ENCODE assay signal across 16 cellular contexts in the genomic region with DNA sequence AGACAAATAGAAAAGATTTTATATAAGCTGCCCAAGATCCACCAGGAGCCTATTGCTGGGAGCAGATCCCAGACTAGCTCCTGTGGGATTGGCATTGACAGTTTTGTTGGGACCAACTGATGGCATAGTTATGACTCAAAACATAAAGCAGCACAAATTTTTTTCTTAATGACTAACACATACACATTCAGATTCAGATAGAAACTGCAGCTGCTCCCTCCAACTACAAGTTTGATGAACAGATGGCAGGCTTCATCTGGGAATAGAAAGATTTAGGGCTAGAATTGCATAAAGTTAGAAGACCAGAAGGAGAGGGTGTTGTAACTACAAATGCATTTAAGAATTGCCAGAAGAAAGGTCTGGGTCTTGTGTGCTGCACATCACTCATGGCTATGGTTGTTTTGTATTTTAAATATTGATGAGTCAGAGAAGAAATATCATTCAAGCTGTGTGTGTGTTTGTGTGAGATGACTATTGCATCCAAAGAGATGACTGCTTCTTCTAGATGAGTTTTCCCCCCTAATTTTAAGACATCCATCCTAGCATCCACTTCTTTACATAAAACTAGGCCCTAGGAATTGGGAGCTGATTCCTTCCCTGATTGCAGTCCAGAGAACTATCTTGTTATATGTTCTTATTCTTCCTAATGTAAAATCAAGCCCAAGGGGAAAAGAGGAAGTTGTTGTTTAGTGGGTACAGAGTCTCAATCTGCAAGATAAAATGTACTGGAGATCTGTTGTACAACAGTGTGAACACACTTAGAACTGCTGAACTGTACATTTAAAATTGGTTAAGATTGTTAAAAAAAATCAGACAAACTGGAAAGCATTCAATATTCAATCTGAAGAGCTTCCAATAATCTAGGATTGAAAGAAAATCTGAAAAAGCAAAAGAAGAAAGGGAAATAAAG.
DNase-seq lines count a peak whose midpoint lies in the region; ATAC-seq, FAIRE-seq and TF ChIP-seq lines count a peak whose summit lies in the region.
"Had no signal": no experiment of that assay in that cellular context is flagged by ENCODE, and none has a peak within 500 bp of the region (broad histone marks: within the 10 kb centered on the region; RNA-seq: fewer than 3 reads in every experiment).

No MANE protein-coding gene starts in this region.

- no peaks in the 10 kb centered on the region for H3K27me3 ChIP-seq in GM12878 (replicated peaks in 1 of 2; ENCODE audit: control insufficient read depth in 2 of 2, insufficient read depth in 2 of 2, low read length in 1 of 2)
- H3K27me3 ChIP-seq: spleen had no signal

- no peak overlapping the region for H3K4me3 Mint-ChIP-seq in activated T-cell treated with anti-CD3 and anti-CD28 coated beads, Interleukin-2, amount 50 U/mL, for 24 hours
- H3K4me3 Mint-ChIP-seq: CD8-positive, alpha-beta memory T cell had no signal

- no peak for DNase-seq in GM12878 (ENCODE audit: low read depth, low spot score)
- no peak for DNase-seq in dedifferentiated amniotic fluid mesenchymal stem cell (ENCODE audit: extremely low spot score)
- no peak for DNase-seq in activated T-cell treated with anti-CD3 and anti-CD28 coated beads, Interleukin-2, amount 50 U/mL, for 24 hours
- no peak for DNase-seq in cortex of kidney (lab: John Stamatoyannopoulos, UW)
- DNase-seq: activated gamma-delta T cell treated with Interleukin-2 at 50 U/mL for 16 hours; caudate nucleus; CD8-positive, alpha-beta memory T cell; GF-D8; MM.1S; NCI-H2227 treated with DMSO at 0.1 percent for 48 hours; RPMI8226; spleen had no signal

- SMC1A ChIA-PET in GM12878 (lab: Charles Lee; ENCODE audit: uncharacterized antibody, unreplicated experiment) = interaction anchor here (0.9 to 1.5 kb wide), 4 partner anchors 11 to 234 kb away, joined by 3 to 4 read pairs (median 3); no protein-coding TSS in a partner anchor

- ATAC-seq in GM19455 (IDR thresholded peaks at IDR 0.05; ENCODE audit: unreplicated experiment) (peak; percentile 61), HG03378 (IDR thresholded peaks at IDR 0.05; ENCODE audit: unreplicated experiment) (peak; percentile 76), GM12878 (peak; percentile 84), GM21619 (IDR thresholded peaks at IDR 0.05; ENCODE audit: unreplicated experiment) (no peak)
- ATAC-seq: HCT116 had no signal

- no peak overlapping the region for H3K9ac ChIP-seq in GM12878 (ENCODE audit: control insufficient read depth, insufficient read depth, low read length)

- CTCF ChIA-PET in GM12878 (lab: Yijun Ruan, JAX) = interaction anchor here (1.2 to 1.9 kb wide), 4 partner anchors 12 to 236 kb away, joined by 3 to 5 read pairs (median 4); no protein-coding TSS in a partner anchor

- no peak for TF ChIP-seq CTCF in GM12878 (IDR thresholded peaks at IDR 0.05 in 2 of 3, conservative IDR thresholded peaks at IDR 0.05 in 1 of 3; ENCODE audit: control insufficient read depth in 2 of 3, extremely low read depth in 1 of 3, insufficient read depth in 1 of 3, low read depth in 3 of 3, low read length in 3 of 3)

- no peaks in the 10 kb centered on the region; the same call in 2 of the 3 replicates for H3K9me3 ChIP-seq in GM12878 (replicated peaks; ENCODE audit: control insufficient read depth, insufficient read depth, low read length)

- H3K27ac ChIP-seq in GM12878 (ENCODE audit: control insufficient read depth, insufficient read depth) = no peak overlapping the region
- H3K27ac ChIP-seq: spleen had no signal

- intact Hi-C loops in GM12878 (cut with micrococcal nuclease; ENCODE audit: unreplicated experiment) = no loop called here

- RAD21 ChIA-PET in GM12878 (lab: Charles Lee; ENCODE audit: unreplicated experiment) = interaction anchor here (0.8 to 1.2 kb wide), 3 partner anchors 9 to 71 kb away, joined by 3 to 6 read pairs (median 4); no protein-coding TSS in a partner anchor

- no peak overlapping the region for H2AFZ ChIP-seq in GM12878 (ENCODE audit: control insufficient read depth, low read depth, low read length)

- POLR2A ChIA-PET in GM12878 (lab: Charles Lee) = interaction anchor here (0.7 kb wide), 1 partner anchor 142 kb away, joined by 3 read pairs; no protein-coding TSS in a partner anchor

- no peaks in the 10 kb centered on the region for H3K9me3 Mint-ChIP-seq in activated T-cell treated with anti-CD3 and anti-CD28 coated beads, Interleukin-2, amount 50 U/mL, for 24 hours

- H3K4me1 Mint-ChIP-seq in activated T-cell treated with anti-CD3 and anti-CD28 coated beads, Interleukin-2, amount 50 U/mL, for 24 hours (ENCODE audit: low read depth) = no peaks in the 10 kb centered on the region
- H3K4me1 Mint-ChIP-seq: CD8-positive, alpha-beta memory T cell had no signal

- FAIRE-seq in GM12878 (lab: Jason Lieb, UNC) = no peak

- no peaks in the 10 kb centered on the region for H3K36me3 Mint-ChIP-seq in activated T-cell treated with anti-CD3 and anti-CD28 coated beads, Interleukin-2, amount 50 U/mL, for 24 hours (ENCODE audit: low read depth)
- H3K36me3 Mint-ChIP-seq: CD8-positive, alpha-beta memory T cell had no signal

- no peaks in the 10 kb centered on the region for H4K20me1 ChIP-seq in GM12878 (ENCODE audit: control insufficient read depth, insufficient read depth)

- no peak overlapping the region for H3K4me3 ChIP-seq in GM12878
- H3K4me3 ChIP-seq: spleen had no signal

- no peak for TF ChIP-seq POLR2A in GM12878 (IDR thresholded peaks at IDR 0.05; ENCODE audit: low read depth, low read length)

- peaks cover 3% of the 10 kb centered on the region; the same call in 1 of the 2 replicates for H3K4me1 ChIP-seq in GM12878 (ENCODE audit: control insufficient read depth, insufficient read depth, low read length)

- no peak overlapping the region for H3K4me2 ChIP-seq in GM12878 (ENCODE audit: control insufficient read depth, insufficient read depth)

- no peak overlapping the region for H3K27ac Mint-ChIP-seq in activated T-cell treated with anti-CD3 and anti-CD28 coated beads, Interleukin-2, amount 50 U/mL, for 24 hours
- H3K27ac Mint-ChIP-seq: CD8-positive, alpha-beta memory T cell had no signal

- no TSS peak for BruUV-seq in GM12878 (replicated peaks; lab: Mats Ljungman, UMichigan)

- TF ChIP-seq RAD21 in GM12878 (IDR thresholded peaks at IDR 0.05; ENCODE audit: insufficient read depth, low read depth, low read length) = no peak

- H3K79me2 ChIP-seq in GM12878 (ENCODE audit: control insufficient read depth, insufficient read depth, low read length) = no peaks in the 10 kb centered on the region

- no peaks in the 10 kb centered on the region for H3K27me3 Mint-ChIP-seq in activated T-cell treated with anti-CD3 and anti-CD28 coated beads, Interleukin-2, amount 50 U/mL, for 24 hours
- H3K27me3 Mint-ChIP-seq: CD8-positive, alpha-beta memory T cell had no signal

- no peaks in the 10 kb centered on the region for H3K36me3 ChIP-seq in GM12878 (ENCODE audit: control insufficient read depth in 2 of 2, insufficient read depth in 2 of 2, low read length in 1 of 2)
- H3K36me3 ChIP-seq: spleen had no signal

- no peak for TF ChIP-seq EP300 in GM12878 (IDR thresholded peaks at IDR 0.05; ENCODE audit: borderline replicate concordance in 1 of 2, control insufficient read depth in 1 of 2, low read depth in 2 of 2, low read length in 2 of 2)

- in situ Hi-C loops in GM12878 (cut with MboI) = no loop called here

TF ChIP-seq in GM12878, 131 proteins besides CTCF, POLR2A, EP300 and RAD21 (continues in another document):
- TF ChIP-seq CREB1 (IDR thresholded peaks at IDR 0.05; ENCODE audit: low read depth) = 0 out of 2 replicates have a peak, but pooled peaks have one; percentile 16
- peak; percentile 76 for TF ChIP-seq NFIC (IDR thresholded peaks at IDR 0.05; ENCODE audit: low read depth, low read length)
- TF ChIP-seq TCF12 (IDR thresholded peaks at IDR 0.05; ENCODE audit: low read depth, low read length) = 0 out of 2 replicates have a peak, but pooled peaks have one; percentile 16
- TF ChIP-seq, protein P1, sequence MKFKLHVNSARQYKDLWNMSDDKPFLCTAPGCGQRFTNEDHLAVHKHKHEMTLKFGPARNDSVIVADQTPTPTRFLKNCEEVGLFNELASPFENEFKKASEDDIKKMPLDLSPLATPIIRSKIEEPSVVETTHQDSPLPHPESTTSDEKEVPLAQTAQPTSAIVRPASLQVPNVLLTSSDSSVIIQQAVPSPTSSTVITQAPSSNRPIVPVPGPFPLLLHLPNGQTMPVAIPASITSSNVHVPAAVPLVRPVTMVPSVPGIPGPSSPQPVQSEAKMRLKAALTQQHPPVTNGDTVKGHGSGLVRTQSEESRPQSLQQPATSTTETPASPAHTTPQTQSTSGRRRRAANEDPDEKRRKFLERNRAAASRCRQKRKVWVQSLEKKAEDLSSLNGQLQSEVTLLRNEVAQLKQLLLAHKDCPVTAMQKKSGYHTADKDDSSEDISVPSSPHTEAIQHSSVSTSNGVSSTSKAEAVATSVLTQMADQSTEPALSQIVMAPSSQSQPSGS (IDR thresholded peaks at IDR 0.05; ENCODE audit: low read length) = 0 out of 2 replicates have a peak, but pooled peaks have one; percentile 24
- no peak for TF ChIP-seq ETV6 (conservative IDR thresholded peaks at IDR 0.05 in 1 of 2, IDR thresholded peaks at IDR 0.05 in 1 of 2; ENCODE audit: borderline replicate concordance in 1 of 2, low read depth in 1 of 2)
- peak; percentile 84 for TF ChIP-seq EED (IDR thresholded peaks at IDR 0.05; ENCODE audit: low read depth)
- 0 out of 2 replicates have a peak, but pooled peaks have one; percentile 24 for TF ChIP-seq DPF2 (IDR thresholded peaks at IDR 0.05)
- peak; percentile 46 for TF ChIP-seq IKZF1 (conservative IDR thresholded peaks at IDR 0.05)
- no peak for TF ChIP-seq RCOR1 (conservative IDR thresholded peaks at IDR 0.05; ENCODE audit: low read depth, low read length)
- TF ChIP-seq JUNB (IDR thresholded peaks at IDR 0.05) = peak; percentile 85
